ENCODE assay signal across 19 cellular contexts in genomic region chr6:80622641-80623040, GRCh38.
A peak's percentile ranks its signal among the peaks of the same experiment; 100 is the strongest.
DNase-seq lines count a peak whose midpoint lies in the region; ATAC-seq, FAIRE-seq and TF ChIP-seq lines count a peak whose summit lies in the region.
"Had no signal": no experiment of that assay in that cellular context is flagged by ENCODE, and none has a peak within 500 bp of the region (broad histone marks: within the 10 kb centered on the region; RNA-seq: fewer than 3 reads in every experiment).

No MANE protein-coding gene starts in this region.

- in situ Hi-C loops in Caki2 (cut with HindIII; ENCODE audit: low pct_unique_long_range_greater_than_20kb, low sequenced_read_pairs), result no loop called here

- TF ChIP-seq CTCF in bronchial epithelial cell (IDR thresholded peaks at IDR 0.05; ENCODE audit: insufficient read depth, low read length, severe bottlenecking) (no peak), lung (IDR thresholded peaks at IDR 0.05; ENCODE audit: control extremely low read depth, extremely low read depth) (no peak), MM.1S (IDR thresholded peaks at IDR 0.05; ENCODE audit: low read length) (no peak), smooth muscle cell (IDR thresholded peaks at IDR 0.05; ENCODE audit: borderline replicate concordance, insufficient read depth, poor library complexity, severe bottlenecking) (no peak)

- 61 to 67% methylated on average over 1 of the region's 1 CpG for WGBS in lung, 2 donors
- 91% methylated on average over 1 of the region's 1 CpG for WGBS in smooth muscle cell (ENCODE audit: low lambda C conversion rate)

- H3K4me1 ChIP-seq in lung (ENCODE audit: control insufficient read depth in 2 of 2, insufficient read depth in 2 of 2, low read length in 2 of 2) (peaks cover 3% of the 10 kb centered on the region in 2 donors), MM.1S (ENCODE audit: low read length) (no peaks in the 10 kb centered on the region), smooth muscle cell (ENCODE audit: low read depth) (no peaks in the 10 kb centered on the region)
- H3K4me1 ChIP-seq: psoas muscle had no signal

- H3K4me2 ChIP-seq in MM.1S (ENCODE audit: low read depth, low read length) (no peak overlapping the region), smooth muscle cell (no peak overlapping the region)

- no peak for ATAC-seq in lung (ENCODE audit: insufficient read depth, low FRiP score)
- ATAC-seq: activated CD8-positive, alpha-beta T cell treated with anti-CD3 and anti-CD28 coated beads for 36 hours; effector memory CD8-positive, alpha-beta T cell; natural killer cell treated with Interleukin-12 subunit alpha and Interleukin-12 subunit beta and Interleukin-15 and Interleukin-18, amount 100 ng/mL, for 72 hours had no signal

- H3K27ac ChIP-seq in lung (ENCODE audit: low read depth in 1 of 2, low read length in 1 of 2) (no peak overlapping the region), MM.1S (ENCODE audit: low read length) (no peak overlapping the region), smooth muscle cell (ENCODE audit: low read depth) (no peak overlapping the region)
- H3K27ac ChIP-seq: psoas muscle, RWPE1 had no signal

- H3K36me3 ChIP-seq in bronchial epithelial cell (ENCODE audit: control insufficient read depth, insufficient read depth, low read length), result no peaks in the 10 kb centered on the region
- H3K36me3 ChIP-seq in lung (ENCODE audit: control insufficient read depth in 2 of 2, insufficient read depth in 2 of 2, low read length in 2 of 2), result no peaks in the 10 kb centered on the region
- no peaks in the 10 kb centered on the region for H3K36me3 ChIP-seq in MM.1S (replicated peaks; ENCODE audit: insufficient read depth, low read length)
- no peaks in the 10 kb centered on the region for H3K36me3 ChIP-seq in smooth muscle cell (ENCODE audit: low read depth)

- peaks cover 0 to 2% of the 10 kb centered on the region in 2 donors for H3K9me3 ChIP-seq in lung (ENCODE audit: control insufficient read depth in 2 of 2, insufficient read depth in 1 of 2, low read length in 1 of 2)
- no peaks in the 10 kb centered on the region for H3K9me3 ChIP-seq in MM.1S (replicated peaks; ENCODE audit: insufficient read depth, low read length)
- no peaks in the 10 kb centered on the region for H3K9me3 ChIP-seq in smooth muscle cell (replicated peaks; ENCODE audit: low read depth)

- H4K20me1 ChIP-seq in MM.1S (ENCODE audit: insufficient read depth, low read length), result no peaks in the 10 kb centered on the region
- no peaks in the 10 kb centered on the region for H4K20me1 ChIP-seq in smooth muscle cell (ENCODE audit: low read depth)

- no peaks in the 10 kb centered on the region for H3K27me3 ChIP-seq in bronchial epithelial cell (ENCODE audit: control insufficient read depth, insufficient read depth, low read length)
- no peaks in the 10 kb centered on the region for H3K27me3 ChIP-seq in lung (ENCODE audit: control insufficient read depth, insufficient read depth)
- no peaks in the 10 kb centered on the region for H3K27me3 ChIP-seq in MM.1S (replicated peaks; ENCODE audit: insufficient read depth, low read length)
- H3K27me3 ChIP-seq in smooth muscle cell (ENCODE audit: low read depth), result no peaks in the 10 kb centered on the region

- FAIRE-seq in bronchial epithelial cell (lab: Jason Lieb, UNC), result peak; percentile 95
- FAIRE-seq: G401.6, GM12892 had no signal

- H3K9me2 ChIP-seq in MM.1S (replicated peaks; ENCODE audit: insufficient read depth, low read length), result no peaks in the 10 kb centered on the region

- H3K4me3 ChIP-seq in bronchial epithelial cell (ENCODE audit: low read depth, low read length) (no peak overlapping the region), lung (no peak overlapping the region), MM.1S (ENCODE audit: low read length) (no peak overlapping the region), smooth muscle cell (no peak overlapping the region)
- H3K4me3 ChIP-seq: psoas muscle had no signal

- H2AFZ ChIP-seq in MM.1S (ENCODE audit: low read length), result no peak overlapping the region
- no peak overlapping the region for H2AFZ ChIP-seq in smooth muscle cell (ENCODE audit: low read depth)

- H3K79me2 ChIP-seq in MM.1S (ENCODE audit: low read length), result no peaks in the 10 kb centered on the region
- no peaks in the 10 kb centered on the region for H3K79me2 ChIP-seq in smooth muscle cell (ENCODE audit: low read depth)

- H3K9ac ChIP-seq in MM.1S (ENCODE audit: low read length), result no peak overlapping the region
- no peak overlapping the region for H3K9ac ChIP-seq in smooth muscle cell (ENCODE audit: low read depth)

- DNase-seq in Caki2 (ENCODE audit: low read depth), result peak; percentile 3
- DNase-seq in M059J (ENCODE audit: low read depth), result peak; percentile 87
- DNase-seq in bronchial epithelial cell (ENCODE audit: low read depth), result peak; percentile 55
- DNase-seq in lung (ENCODE audit: low spot score), result peak; percentile 49
- DNase-seq in MM.1S, result no peak
- no peak for DNase-seq in GM19238 (ENCODE audit: insufficient read length, low spot score)
- no peak for DNase-seq in pons (ENCODE audit: low spot score)
- DNase-seq in smooth muscle cell (lab: John Stamatoyannopoulos, UW; ENCODE audit: unreplicated experiment), result no peak
- DNase-seq: activated CD8-positive, alpha-beta T cell treated with anti-CD3 and anti-CD28 coated beads for 36 hours; CD8-positive, alpha-beta memory T cell; effector memory CD8-positive, alpha-beta T cell; NCI-H2081; NK-92 treated with Interleukin-12 subunit alpha and Interleukin-12 subunit beta, amount 100 ng/mL, for 24 hours; psoas muscle; stimulated activated CD4-positive, alpha-beta T cell treated with anti-CD3 and anti-CD28 coated beads, Interleukin-1b, Interleukin-23, amount 100 ng/mL, for 48 hours had no signal

- H3F3A ChIP-seq in MM.1S (ENCODE audit: insufficient read depth, low read length) (no peaks in the 10 kb centered on the region), smooth muscle cell (ENCODE audit: low read depth) (no peaks in the 10 kb centered on the region)

Comparison
In these comparisons a context has a peak if more than half of its experiments do, and no peak if none do; other contexts are left out.
1. DNase-seq: peak in Caki2 (single experiment), M059J (single experiment), bronchial epithelial cell (single experiment) and lung (single experiment); none in MM.1S (single experiment), GM19238 (single experiment), pons (single experiment) and smooth muscle cell (single experiment).